8 cellular contexts compared by ENCODE assay signal in the genomic region with DNA sequence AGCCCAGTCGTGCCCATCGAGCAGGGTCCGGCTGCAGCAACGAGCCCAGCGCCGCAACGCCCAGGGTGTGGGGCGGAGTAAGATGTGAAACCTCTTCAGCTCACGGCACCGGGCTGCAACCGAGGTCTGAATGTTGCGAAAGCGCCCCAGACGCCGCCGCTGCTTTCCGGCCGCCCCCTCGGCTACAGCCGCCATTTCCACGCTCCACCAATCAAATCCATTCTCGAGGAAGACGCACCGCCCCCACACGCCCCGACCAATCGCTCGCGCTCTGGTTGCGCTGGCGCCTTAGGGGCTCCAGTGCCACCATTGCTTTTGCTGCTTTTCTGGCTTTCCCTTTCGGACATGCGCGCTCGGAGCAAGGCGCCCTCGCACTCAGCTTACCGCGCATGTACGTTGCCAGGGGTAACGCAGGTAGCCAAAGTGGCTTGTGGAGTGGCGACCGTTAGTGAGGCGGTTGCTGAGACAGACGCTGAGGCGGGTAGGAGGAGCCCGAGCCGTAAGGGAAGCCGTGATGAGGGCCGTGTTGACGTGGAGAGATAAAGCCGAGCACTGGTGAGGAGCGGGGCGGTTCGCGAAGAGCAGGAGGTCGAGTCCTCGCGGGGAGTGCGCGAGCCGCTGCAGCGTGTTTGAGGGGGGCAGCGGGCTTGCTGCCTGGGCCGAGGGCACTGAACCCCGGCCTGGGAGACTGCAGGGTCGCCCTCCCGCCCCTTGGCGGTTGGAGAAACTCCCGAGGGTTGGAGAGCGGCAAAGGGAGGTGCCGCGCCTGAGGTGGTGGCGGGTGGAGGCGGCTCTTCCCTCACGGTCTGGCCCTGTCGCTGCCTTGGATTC.
DNase-seq lines count a peak whose midpoint lies in the region; ATAC-seq and TF ChIP-seq lines count a peak whose summit lies in the region.

A gene with protein sequence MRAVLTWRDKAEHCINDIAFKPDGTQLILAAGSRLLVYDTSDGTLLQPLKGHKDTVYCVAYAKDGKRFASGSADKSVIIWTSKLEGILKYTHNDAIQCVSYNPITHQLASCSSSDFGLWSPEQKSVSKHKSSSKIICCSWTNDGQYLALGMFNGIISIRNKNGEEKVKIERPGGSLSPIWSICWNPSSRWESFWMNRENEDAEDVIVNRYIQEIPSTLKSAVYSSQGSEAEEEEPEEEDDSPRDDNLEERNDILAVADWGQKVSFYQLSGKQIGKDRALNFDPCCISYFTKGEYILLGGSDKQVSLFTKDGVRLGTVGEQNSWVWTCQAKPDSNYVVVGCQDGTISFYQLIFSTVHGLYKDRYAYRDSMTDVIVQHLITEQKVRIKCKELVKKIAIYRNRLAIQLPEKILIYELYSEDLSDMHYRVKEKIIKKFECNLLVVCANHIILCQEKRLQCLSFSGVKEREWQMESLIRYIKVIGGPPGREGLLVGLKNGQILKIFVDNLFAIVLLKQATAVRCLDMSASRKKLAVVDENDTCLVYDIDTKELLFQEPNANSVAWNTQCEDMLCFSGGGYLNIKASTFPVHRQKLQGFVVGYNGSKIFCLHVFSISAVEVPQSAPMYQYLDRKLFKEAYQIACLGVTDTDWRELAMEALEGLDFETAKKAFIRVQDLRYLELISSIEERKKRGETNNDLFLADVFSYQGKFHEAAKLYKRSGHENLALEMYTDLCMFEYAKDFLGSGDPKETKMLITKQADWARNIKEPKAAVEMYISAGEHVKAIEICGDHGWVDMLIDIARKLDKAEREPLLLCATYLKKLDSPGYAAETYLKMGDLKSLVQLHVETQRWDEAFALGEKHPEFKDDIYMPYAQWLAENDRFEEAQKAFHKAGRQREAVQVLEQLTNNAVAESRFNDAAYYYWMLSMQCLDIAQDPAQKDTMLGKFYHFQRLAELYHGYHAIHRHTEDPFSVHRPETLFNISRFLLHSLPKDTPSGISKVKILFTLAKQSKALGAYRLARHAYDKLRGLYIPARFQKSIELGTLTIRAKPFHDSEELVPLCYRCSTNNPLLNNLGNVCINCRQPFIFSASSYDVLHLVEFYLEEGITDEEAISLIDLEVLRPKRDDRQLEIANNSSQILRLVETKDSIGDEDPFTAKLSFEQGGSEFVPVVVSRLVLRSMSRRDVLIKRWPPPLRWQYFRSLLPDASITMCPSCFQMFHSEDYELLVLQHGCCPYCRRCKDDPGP (plus strand): TSS at position 408 of the 831 bp plus-strand sequence. CDS start 107 bp downstream, at position 515.
A gene (minus strand): TSS at position 132 of the 831 bp plus-strand sequence. CDS start 115 bp downstream, at position 17.

- no peaks in the 10 kb centered on the region for H3K27me3 Mint-ChIP-seq in activated naive CD4-positive, alpha-beta T cell treated with anti-CD3 and anti-CD28 coated beads, Interleukin-2, amount 50 U/mL, for 24 hours

- ATAC-seq in HG02588 (IDR thresholded peaks at IDR 0.05; ENCODE audit: unreplicated experiment) = peak; percentile 87
- ATAC-seq in SK-N-SH treated with all-trans-retinoic acid at 6 μM for 48 hours = peak; percentile 92

- peak within 1 kb of the TSS; percentile 97 for H3K4me3 Mint-ChIP-seq in activated naive CD4-positive, alpha-beta T cell treated with anti-CD3 and anti-CD28 coated beads, Interleukin-2, amount 50 U/mL, for 24 hours

- H3K4me1 Mint-ChIP-seq in activated naive CD4-positive, alpha-beta T cell treated with anti-CD3 and anti-CD28 coated beads, Interleukin-2, amount 50 U/mL, for 24 hours = peaks cover 70% of the 10 kb centered on the region

- peak; percentile 98 for DNase-seq in NCI-H1092 (lab: John Stamatoyannopoulos, UW)
- DNase-seq in germinal center (ENCODE audit: low spot score) = peak; percentile 100
- DNase-seq in non-pigmented ciliary epithelial cell (ENCODE audit: low read depth) = peak; percentile 98
- DNase-seq in superior temporal gyrus (ENCODE audit: extremely low spot score) = peak; percentile 99

- H3K4me3 ChIP-seq in GM08714 (ENCODE audit: low read length) = peak within 1 kb of the TSS; percentile 93

- peak within 1 kb of the TSS; percentile 99 for H3K27ac Mint-ChIP-seq in activated naive CD4-positive, alpha-beta T cell treated with anti-CD3 and anti-CD28 coated beads, Interleukin-2, amount 50 U/mL, for 24 hours

- no peaks in the 10 kb centered on the region for H3K9me3 Mint-ChIP-seq in activated naive CD4-positive, alpha-beta T cell treated with anti-CD3 and anti-CD28 coated beads, Interleukin-2, amount 50 U/mL, for 24 hours

- peaks cover 10% of the 10 kb centered on the region for H3K36me3 Mint-ChIP-seq in activated naive CD4-positive, alpha-beta T cell treated with anti-CD3 and anti-CD28 coated beads, Interleukin-2, amount 50 U/mL, for 24 hours

TF ChIP-seq in SK-N-SH treated with all-trans-retinoic acid at 6 μM for 48 hours, 23 proteins besides CTCF, POLR2A, EP300 and RAD21:
- TF ChIP-seq SNAI2 (CRISPR knock-in tag; IDR thresholded peaks at IDR 0.05) (0 out of 2 replicates have a peak, but pooled peaks have one; percentile 39), ZFP3 (CRISPR knock-in tag; IDR thresholded peaks at IDR 0.05) (0 out of 2 replicates have a peak, but pooled peaks have one; percentile 21), RARB (CRISPR knock-in tag; IDR thresholded peaks at IDR 0.05) (no peak)

Comparison
In these comparisons a context has a peak if more than half of its experiments do, and no peak if none do; other contexts are left out.
1. Peak in every context shown above with its lines: DNase-seq, ATAC-seq and H3K4me3 ChIP-seq.